ENCODE assay signal across 17 cellular contexts in genomic region chr2:202717598-202718310, GRCh38.
A peak's percentile ranks its signal among the peaks of the same experiment; 100 is the strongest.
DNase-seq lines count a peak whose midpoint lies in the region; ATAC-seq, FAIRE-seq and TF ChIP-seq lines count a peak whose summit lies in the region.
"Had no signal": no experiment of that assay in that cellular context is flagged by ENCODE, and none has a peak within 500 bp of the region (broad histone marks: within the 10 kb centered on the region; RNA-seq: fewer than 3 reads in every experiment).

No MANE protein-coding gene starts in this region.

- H3K36me3 ChIP-seq in breast epithelium, result no peaks in the 10 kb centered on the region
- no peaks in the 10 kb centered on the region for H3K36me3 ChIP-seq in transverse colon

- H3K27ac Mint-ChIP-seq in MCF 10A (ENCODE audit: low read depth, unreplicated experiment), result no peak overlapping the region
- H3K27ac Mint-ChIP-seq in activated T-helper 17 cell treated with anti-CD3 and anti-CD28 coated beads, Interleukin-2, amount 50 U/mL, for 72 hours, result no peak overlapping the region
- H3K27ac Mint-ChIP-seq: nephron had no signal

- H3K27ac ChIP-seq in breast epithelium (no peak overlapping the region), transverse colon (no peak overlapping the region)
- H3K27ac ChIP-seq: testis had no signal

- BruUV-seq in MCF 10A (replicated peaks; lab: Mats Ljungman, UMichigan), result no TSS peak

- CTCF ChIA-PET in MCF 10A (lab: Yijun Ruan, JAX), result interaction anchor here (0.6 to 2.5 kb wide), 3 partner anchors 129 to 484 kb away, joined by 3 to 12 read pairs (median 4); partner anchors contain the start of gene WDR12

- H3K36me3 Mint-ChIP-seq in MCF 10A (ENCODE audit: insufficient read depth, unreplicated experiment), result peaks cover 5% of the 10 kb centered on the region
- H3K36me3 Mint-ChIP-seq in activated T-helper 17 cell treated with anti-CD3 and anti-CD28 coated beads, Interleukin-2, amount 50 U/mL, for 72 hours (ENCODE audit: low read depth), result peaks cover 6% of the 10 kb centered on the region

- peak; percentile 18 for DNase-seq in MCF 10A (ENCODE audit: unreplicated experiment)
- no peak for DNase-seq in breast epithelium (ENCODE audit: low spot score in 2 of 2)
- DNase-seq in kidney tubule cell (ENCODE audit: low spot score), result peak; percentile 39
- DNase-seq in H54 (ENCODE audit: insufficient read length, low spot score), result no peak
- no peak for DNase-seq in transverse colon
- no peak for DNase-seq in germinal center (ENCODE audit: low spot score)
- DNase-seq: activated CD4-positive, alpha-beta T cell treated with anti-CD3 and anti-CD28 coated beads, Interleukin-2, amount 50 U/mL, for 4 hours; Caco-2; left ventricle myocardium superior; NCI-H1105; SHP77; T-helper 9 cell; testis had no signal

- FAIRE-seq in H54 (lab: Jason Lieb, UNC), result no peak

- TF ChIP-seq POLR2A in breast epithelium (IDR thresholded peaks at IDR 0.05) (no peak), H54 (IDR thresholded peaks at IDR 0.05; ENCODE audit: low read depth, low read length) (no peak), transverse colon (IDR thresholded peaks at IDR 0.05) (no peak)

- intact Hi-C loops in MCF 10A (cut with micrococcal nuclease), result no loop called here
- intact Hi-C loops in breast epithelium (cut with DNase I; ENCODE audit: low total_unique reads), result no loop called here
- intact Hi-C loops in transverse colon (cut with DNase I; ENCODE audit: low total_unique reads), result no loop called here

- TF ChIP-seq EP300 in transverse colon (IDR thresholded peaks at IDR 0.05; ENCODE audit: low read depth), result no peak

- 86% methylated on average over 3 of the region's 3 CpGs; no CpG with 5 or more reads in 1 of the 2 donors for WGBS in transverse colon (ENCODE audit: low coverage in 1 of 2), 2 donors

- in situ Hi-C loops in transverse colon (cut with MboI; ENCODE audit: low pct_ligation_motif_present in 1 of 4, low pct_unique_long_range_greater_than_20kb in 1 of 4, low sequenced_read_pairs in 3 of 4), result no loop called here

- H3K27me3 Mint-ChIP-seq in MCF 10A (ENCODE audit: insufficient read depth, unreplicated experiment), result no peaks in the 10 kb centered on the region
- H3K27me3 Mint-ChIP-seq in activated T-helper 17 cell treated with anti-CD3 and anti-CD28 coated beads, Interleukin-2, amount 50 U/mL, for 72 hours, result no peaks in the 10 kb centered on the region
- H3K27me3 Mint-ChIP-seq: brain had no signal

- H3K27me3 ChIP-seq in breast epithelium (no peaks in the 10 kb centered on the region), transverse colon (no peaks in the 10 kb centered on the region)
- H3K27me3 ChIP-seq: testis had no signal

- POLR2A ChIA-PET in MCF 10A (lab: Yijun Ruan, JAX), result interaction anchor here (1.1 to 3.0 kb wide), 6 partner anchors 8 to 89 kb away, joined by 3 to 16 read pairs (median 4); partner anchors contain the start of gene FAM117B

- peaks cover 9 to 22% of the 10 kb centered on the region in 2 donors for H3K9me3 ChIP-seq in breast epithelium
- peaks cover 17 to 18% of the 10 kb centered on the region in 2 donors for H3K9me3 ChIP-seq in transverse colon
- H3K9me3 ChIP-seq: testis had no signal

- H3K4me1 Mint-ChIP-seq in MCF 10A (ENCODE audit: insufficient read depth, unreplicated experiment), result peaks cover 12% of the 10 kb centered on the region
- H3K4me1 Mint-ChIP-seq in activated T-helper 17 cell treated with anti-CD3 and anti-CD28 coated beads, Interleukin-2, amount 50 U/mL, for 72 hours, result peaks cover 10% of the 10 kb centered on the region
- H3K4me1 Mint-ChIP-seq: nephron had no signal

- H3K9me3 Mint-ChIP-seq in MCF 10A (ENCODE audit: unreplicated experiment), result peaks cover 19% of the 10 kb centered on the region
- H3K9me3 Mint-ChIP-seq in activated T-helper 17 cell treated with anti-CD3 and anti-CD28 coated beads, Interleukin-2, amount 50 U/mL, for 72 hours, result peaks cover 17% of the 10 kb centered on the region

- no peaks in the 10 kb centered on the region for H3K4me1 ChIP-seq in breast epithelium
- H3K4me1 ChIP-seq in transverse colon, result no peaks in the 10 kb centered on the region
- H3K4me1 ChIP-seq: testis had no signal

- no peak overlapping the region for H3K4me3 Mint-ChIP-seq in MCF 10A (ENCODE audit: unreplicated experiment)
- no peak overlapping the region for H3K4me3 Mint-ChIP-seq in activated T-helper 17 cell treated with anti-CD3 and anti-CD28 coated beads, Interleukin-2, amount 50 U/mL, for 72 hours
- H3K4me3 Mint-ChIP-seq: brain, nephron had no signal

- TF ChIP-seq CTCF in MCF 10A (IDR thresholded peaks at IDR 0.05; ENCODE audit: unreplicated experiment) (no peak), breast epithelium (IDR thresholded peaks at IDR 0.05) (no peak), transverse colon (IDR thresholded peaks at IDR 0.05) (no peak)

- ATAC-seq in activated T-helper 17 cell treated with anti-CD3 and anti-CD28 coated beads, Interleukin-2, amount 50 U/mL, for 72 hours (replicated peaks), result peak; percentile 18
- ATAC-seq in GM21381 (IDR thresholded peaks at IDR 0.05; ENCODE audit: unreplicated experiment), result no peak
- ATAC-seq: left ventricle myocardium superior had no signal

- H3K4me3 ChIP-seq in breast epithelium, result no peak overlapping the region
- no peak overlapping the region for H3K4me3 ChIP-seq in transverse colon
- H3K4me3 ChIP-seq: testis had no signal

Comparison
In these comparisons a context has a peak if more than half of its experiments do, and no peak if none do; other contexts are left out.
1. DNase-seq: peak in MCF 10A (single experiment) and kidney tubule cell (single experiment); none in breast epithelium (0 of 2), H54 (single experiment), transverse colon (single experiment) and germinal center (single experiment).